In genomic region chr9:127566351-127567001, GRCh38 we compare ENCODE assay signal across 10 cellular contexts. TPM values are rescaled to one million over a fixed set of nuclear protein-coding genes. Genes with fewer than 3 reads are reported as not detected.
DNase-seq lines count a peak whose midpoint lies in the region; ATAC-seq and TF ChIP-seq lines count a peak whose summit lies in the region.
"Had no signal": no experiment of that assay in that cellular context is flagged by ENCODE, and none has a peak within 500 bp of the region (broad histone marks: within the 10 kb centered on the region; RNA-seq: fewer than 3 reads in every experiment).

No MANE protein-coding gene starts in this region.

- H3K36me3 ChIP-seq in A673 (ENCODE audit: insufficient read depth, low read length, poor library complexity, severe bottlenecking) (no peaks in the 10 kb centered on the region), Loucy (ENCODE audit: insufficient read depth, low read length) (no peaks in the 10 kb centered on the region)

- peak overlapping the region; percentile 79 for H3K9ac ChIP-seq in Loucy (ENCODE audit: low read depth, low read length, poor library complexity, severe bottlenecking)

- H2AFZ ChIP-seq in Loucy (ENCODE audit: low read length), result no peak overlapping the region

- no peaks in the 10 kb centered on the region for H3K27me3 Mint-ChIP-seq in nephron (ENCODE audit: low read depth)
- H3K27me3 Mint-ChIP-seq: stimulated activated naive CD8-positive, alpha-beta T cell treated with anti-CD3 and anti-CD28 coated beads, Interleukin-15, Interleukin-2, amounts not matched to agents 100 ng/mL and 50 ng/mL, for 24 hours had no signal

- H3K4me1 ChIP-seq in A673 (ENCODE audit: insufficient read depth, low read length, poor library complexity, severe bottlenecking) (peaks cover 35% of the 10 kb centered on the region), Loucy (ENCODE audit: insufficient read depth, low read length, poor library complexity, severe bottlenecking) (peaks cover 46% of the 10 kb centered on the region)

- H3K27me3 ChIP-seq in A673 (replicated peaks; ENCODE audit: insufficient read depth, low read depth, low read length, poor library complexity) (no peaks in the 10 kb centered on the region), Loucy (ENCODE audit: insufficient read depth, low read length, poor library complexity, severe bottlenecking) (no peaks in the 10 kb centered on the region)

- H3F3A ChIP-seq in Loucy (ENCODE audit: low read depth), result no peaks in the 10 kb centered on the region

- H3K79me2 ChIP-seq in Loucy (ENCODE audit: insufficient read depth, low read length), result peaks cover 42% of the 10 kb centered on the region

- CTCF ChIA-PET in A673 (lab: Charles Lee), result no interaction called here

- H3K4me2 ChIP-seq in Loucy (ENCODE audit: low read depth, low read length, poor library complexity, severe bottlenecking), result peak overlapping the region; percentile 81

- H3K4me3 ChIP-seq in A673 (ENCODE audit: low read depth, low read length, poor library complexity, severe bottlenecking) (peak overlapping the region; percentile 97), Loucy (ENCODE audit: low read length, poor library complexity, severe bottlenecking) (peak overlapping the region; percentile 88), epithelial cell of esophagus (ENCODE audit: low read length) (peak overlapping the region; percentile 88)

- POLR2A ChIA-PET in A673 (lab: Charles Lee; ENCODE audit: low non-redundant PET), result no interaction called here

- no peaks in the 10 kb centered on the region for H3K9me3 Mint-ChIP-seq in nephron
- H3K9me3 Mint-ChIP-seq: stimulated activated naive CD8-positive, alpha-beta T cell treated with anti-CD3 and anti-CD28 coated beads, Interleukin-15, Interleukin-2, amounts not matched to agents 100 ng/mL and 50 ng/mL, for 24 hours had no signal

- H3K27ac ChIP-seq in A673 (ENCODE audit: low read depth, low read length, poor library complexity, severe bottlenecking), result peak overlapping the region; percentile 79

- H4K20me1 ChIP-seq in Loucy (ENCODE audit: insufficient read depth, low read length, poor library complexity, severe bottlenecking), result peaks cover 8% of the 10 kb centered on the region

- H3K36me3 Mint-ChIP-seq in nephron (ENCODE audit: low read depth), result peaks cover 5% of the 10 kb centered on the region

- DNase-seq in A673 (ENCODE audit: low spot score), result no peak
- peak; percentile 65 for DNase-seq in epithelial cell of esophagus (ENCODE audit: low read depth)
- DNase-seq in occipital lobe (lab: John Stamatoyannopoulos, UW), result no peak
- DNase-seq in SK-N-DZ (ENCODE audit: low spot score), result no peak
- DNase-seq: NCI-H2107 had no signal

- peaks cover 38% of the 10 kb centered on the region for H3K4me1 Mint-ChIP-seq in nephron

- intact Hi-C loops in A673 (cut with micrococcal nuclease; ENCODE audit: unreplicated experiment), result no loop called here

- ATAC-seq in HG03108 (IDR thresholded peaks at IDR 0.05; ENCODE audit: unreplicated experiment) (no peak), HG02759 (IDR thresholded peaks at IDR 0.05; ENCODE audit: unreplicated experiment) (no peak)

- no peaks in the 10 kb centered on the region for H3K9me2 ChIP-seq in Loucy (replicated peaks; ENCODE audit: low read depth, low read length)

- BruUV-seq in A673 (replicated peaks; lab: Mats Ljungman, UMichigan), result TSS peak; percentile 19

- no peak for TF ChIP-seq CTCF in A673 (conservative IDR thresholded peaks at IDR 0.05; ENCODE audit: low read depth, low read length)
- no peak for TF ChIP-seq CTCF in Loucy (conservative IDR thresholded peaks at IDR 0.05; ENCODE audit: low read length)
- no peak for TF ChIP-seq CTCF in epithelial cell of esophagus (IDR thresholded peaks at IDR 0.05; ENCODE audit: insufficient read depth, low read depth, low read length, missing control alignments)
- no peak for TF ChIP-seq CTCF in nephron (IDR thresholded peaks at IDR 0.05; ENCODE audit: unreplicated experiment in 3 of 3)

- peak overlapping the region; percentile 76 to 91 (median 83) for H3K27ac Mint-ChIP-seq in nephron
- H3K27ac Mint-ChIP-seq: stimulated activated naive CD8-positive, alpha-beta T cell treated with anti-CD3 and anti-CD28 coated beads, Interleukin-15, Interleukin-2, amounts not matched to agents 100 ng/mL and 50 ng/mL, for 24 hours had no signal

- H3K9me3 ChIP-seq in A673 (ENCODE audit: low read depth, low read length, poor library complexity, severe bottlenecking) (no peaks in the 10 kb centered on the region), Loucy (ENCODE audit: insufficient read depth, low read depth, low read length) (no peaks in the 10 kb centered on the region)

- peak overlapping the region; percentile 81 to 89 (median 86) for H3K4me3 Mint-ChIP-seq in nephron

RNA-seq across cellular contexts. Expression of gene STXBP1, which starts 45.6 kb away (rescaled TPM):
- total RNA-seq in A673 (2021), result 10.9 and 12.6 TPM in 2 replicates
- total RNA-seq in occipital lobe, result 78.5 TPM
- 39.9 and 64.1 TPM in 2 replicates for polyA plus RNA-seq in SK-N-DZ (2014; cell fraction: cytosol; rRNA removed)
- 25.0 and 104 TPM in 2 replicates for polyA plus RNA-seq in SK-N-DZ (2014; cell fraction: nucleus; rRNA removed)
